24 cellular contexts compared by ENCODE assay signal in genomic region chr4:16952462-16952871, GRCh38. TPM values are rescaled to one million over a fixed set of nuclear protein-coding genes. Genes with fewer than 3 reads are reported as not detected.
DNase-seq lines count a peak whose midpoint lies in the region; FAIRE-seq and TF ChIP-seq lines count a peak whose summit lies in the region.
"Had no signal": no experiment of that assay in that cellular context is flagged by ENCODE, and none has a peak within 500 bp of the region (broad histone marks: within the 10 kb centered on the region; RNA-seq: fewer than 3 reads in every experiment).

No MANE protein-coding gene starts in this region.

- H3K4me3 ChIP-seq in BE2C (ENCODE audit: low read depth, low read length) = peak overlapping the region; percentile 24; the same call in 1 of the 2 replicates
- H3K4me3 ChIP-seq in SK-N-SH (ENCODE audit: low read depth in 2 of 2, low read length in 1 of 2) = peak overlapping the region in 1 of 2 experiments; percentile 33; a peak in 1 of 4 replicates
- peak overlapping the region in 3 of 4 experiments; percentile 6 to 42 (median 17) for H3K4me3 ChIP-seq in fibroblast of lung (replicated peaks in 1 of 4; ENCODE audit: control extremely low read depth in 1 of 4, insufficient read depth in 1 of 4, low read depth in 3 of 4, low read length in 4 of 4)
- no peak overlapping the region for H3K4me3 ChIP-seq in ovary
- H3K4me3 ChIP-seq: body of pancreas, K562, pancreas, PC-9 had no signal

- TF ChIP-seq CTCF in BE2C (IDR thresholded peaks at IDR 0.05; ENCODE audit: low read depth, low read length) (no peak), SK-N-SH (IDR thresholded peaks at IDR 0.05) (no peak), fibroblast of lung (conservative IDR thresholded peaks at IDR 0.05 in 1 of 2, IDR thresholded peaks at IDR 0.05 in 1 of 2; ENCODE audit: low read depth in 1 of 2, low read length in 2 of 2) (no peak), ovary (IDR thresholded peaks at IDR 0.05) (no peak)

- H3K79me2 ChIP-seq in SK-N-SH (ENCODE audit: insufficient read depth) = no peaks in the 10 kb centered on the region
- no peaks in the 10 kb centered on the region for H3K79me2 ChIP-seq in fibroblast of lung (ENCODE audit: control insufficient read depth, insufficient read depth, low read length)

- H3K4me2 ChIP-seq in SK-N-SH (peak overlapping the region; percentile 46; the same call in 1 of the 2 replicates), fibroblast of lung (ENCODE audit: extremely low read depth, insufficient read depth, low read length) (peak overlapping the region; percentile 28)
- H3K4me2 ChIP-seq: PC-9 had no signal

- H3K27ac ChIP-seq in SK-N-SH (ENCODE audit: low read depth in 2 of 2, low read length in 1 of 2) (peak overlapping the region in 1 of 2 experiments; percentile 44; a peak in 2 of 4 replicates), fibroblast of lung (ENCODE audit: insufficient read depth, low read length) (no peak overlapping the region), ovary (no peak overlapping the region)
- H3K27ac ChIP-seq: body of pancreas, HL-60, pancreas, PC-9 had no signal

- CTCF ChIA-PET in SK-N-SH (lab: Yijun Ruan, JAX) = interaction anchor here (1.3 kb wide), 1 partner anchor 12 kb away, joined by 4 read pairs; no protein-coding TSS in a partner anchor

- H3K9ac ChIP-seq in SK-N-SH (no peak overlapping the region), fibroblast of lung (ENCODE audit: insufficient read depth, low read length) (no peak overlapping the region)

- no peak for FAIRE-seq in urothelium cell line (lab: Jason Lieb, UNC)
- FAIRE-seq: K562, pancreas had no signal

- H4K20me1 ChIP-seq in SK-N-SH (ENCODE audit: insufficient read depth) (no peaks in the 10 kb centered on the region), fibroblast of lung (ENCODE audit: control insufficient read depth, extremely low read depth, insufficient read depth, low read length) (no peaks in the 10 kb centered on the region)

- TF ChIP-seq EP300 in SK-N-SH (IDR thresholded peaks at IDR 0.05; ENCODE audit: borderline replicate concordance in 1 of 2, low read depth in 1 of 2, low read length in 1 of 2) (peak in 1 of 2 experiments; percentile 33; a peak in 1 of 4 replicates), ovary (IDR thresholded peaks at IDR 0.05) (no peak)

- H3K4me1 ChIP-seq in BE2C (no peaks in the 10 kb centered on the region; the same call in 1 of the 2 replicates), SK-N-SH (ENCODE audit: control insufficient read depth in 1 of 2, insufficient read depth in 2 of 2, low read depth in 1 of 2, low read length in 1 of 2) (peaks cover 3% of the 10 kb centered on the region in 2 experiments; a peak in 2 of 4 replicates), fibroblast of lung (ENCODE audit: control insufficient read depth, extremely low read depth, insufficient read depth, low read length) (no peaks in the 10 kb centered on the region), ovary (ENCODE audit: insufficient read depth) (no peaks in the 10 kb centered on the region)
- H3K4me1 ChIP-seq: body of pancreas, pancreas had no signal

- H3K27me3 ChIP-seq in BE2C (no peaks in the 10 kb centered on the region), SK-N-SH (ENCODE audit: insufficient read depth) (no peaks in the 10 kb centered on the region), fibroblast of lung (ENCODE audit: control insufficient read depth, insufficient read depth, low read length) (no peaks in the 10 kb centered on the region), ovary (no peaks in the 10 kb centered on the region)
- H3K27me3 ChIP-seq: body of pancreas, pancreas had no signal

- POLR2A ChIA-PET in SK-N-SH (lab: Yijun Ruan, JAX) = no interaction called here

- WGBS in SK-N-SH (ENCODE audit: low lambda C conversion rate) = 22% methylated on average over 8 of the region's 8 CpGs
- 15 to 20% (median 18%) methylated on average over 8 of the region's 8 CpGs for WGBS in ovary, 3 donors

- TF ChIP-seq POLR2A in ovary (IDR thresholded peaks at IDR 0.05) = no peak

- DNase-seq in BE2C = no peak
- DNase-seq in SK-N-SH = peak; percentile 30
- peak; percentile 18 to 55 for DNase-seq in fibroblast of lung (ENCODE audit: low read depth in 2 of 2)
- DNase-seq in retina = peak; percentile 26
- DNase-seq in cerebellum (ENCODE audit: low spot score) = no peak
- DNase-seq in urothelium cell line (ENCODE audit: low spot score) = no peak
- DNase-seq in NCI-H524 treated with DMSO at 0.1 percent for 48 hours (lab: John Stamatoyannopoulos, UW) = no peak
- DNase-seq in ovary = no peak
- DNase-seq: activated CD4-positive, alpha-beta T cell treated with anti-CD3 and anti-CD28 coated beads, Interleukin-2, amount 50 U/mL, for 4 hours; activated T-cell treated with anti-CD3 and anti-CD28 coated beads, Interleukin-2, amount 50 U/mL, for 24 hours; body of pancreas; C1 segment of cervical spinal cord; DMS 273 treated with DMSO at 0.1 percent for 48 hours; H7; left colon; NCI-H1092; NCI-H2081 treated with DMSO at 0.1 percent for 48 hours; NCI-H526 treated with DMSO at 0.1 percent for 48 hours; pancreas; PC-9; stimulated activated CD4-positive, alpha-beta T cell treated with anti-CD3 and anti-CD28 coated beads, Interleukin-4, amount 100 ng/mL, for 24 hours; substantia nigra had no signal

- no peaks in the 10 kb centered on the region for H3K9me3 ChIP-seq in BE2C
- no peaks in the 10 kb centered on the region for H3K9me3 ChIP-seq in SK-N-SH
- H3K9me3 ChIP-seq in fibroblast of lung (ENCODE audit: control insufficient read depth, insufficient read depth, low read depth, low read length) = no peaks in the 10 kb centered on the region
- H3K9me3 ChIP-seq in ovary = peaks cover 0 to 3% of the 10 kb centered on the region in 2 donors
- H3K9me3 ChIP-seq: pancreas had no signal

- H3F3A ChIP-seq in SK-N-SH (replicated peaks; ENCODE audit: insufficient read depth) = peaks cover 3% of the 10 kb centered on the region

- intact Hi-C loops in ovary (cut with DNase I) = no loop called here

- H2AFZ ChIP-seq in SK-N-SH (ENCODE audit: low read depth) (peak overlapping the region; percentile 63; the same call in 1 of the 2 replicates), fibroblast of lung (ENCODE audit: low read length) (peak overlapping the region; percentile 86)
- H2AFZ ChIP-seq: PC-9 had no signal

- H3K36me3 ChIP-seq in BE2C (no peaks in the 10 kb centered on the region), SK-N-SH (replicated peaks in 1 of 2; ENCODE audit: control insufficient read depth in 1 of 2, insufficient read depth in 2 of 2, low read length in 1 of 2) (no peaks in the 10 kb centered on the region), fibroblast of lung (ENCODE audit: control insufficient read depth, insufficient read depth, low read length) (no peaks in the 10 kb centered on the region), ovary (no peaks in the 10 kb centered on the region)
- H3K36me3 ChIP-seq: pancreas had no signal

- no peak for TF ChIP-seq RAD21 in SK-N-SH (IDR thresholded peaks at IDR 0.05; ENCODE audit: low read length)

- H3K9me2 ChIP-seq in SK-N-SH = no peaks in the 10 kb centered on the region

TF ChIP-seq in SK-N-SH, 30 proteins besides CTCF, POLR2A, EP300 and RAD21 (continues in another document):
- no peak for TF ChIP-seq RXRA (IDR thresholded peaks at IDR 0.05; ENCODE audit: borderline replicate concordance, low read depth)
- no peak for TF ChIP-seq SIN3A (IDR thresholded peaks at IDR 0.05; ENCODE audit: borderline replicate concordance, low read depth, low read length)
- peak; percentile 58 for TF ChIP-seq TCF12 (IDR thresholded peaks at IDR 0.05)
- no peak for TF ChIP-seq NFIC (IDR thresholded peaks at IDR 0.05; ENCODE audit: borderline replicate concordance)
- TF ChIP-seq FOSL2 (IDR thresholded peaks at IDR 0.05; ENCODE audit: borderline replicate concordance, low read depth) = no peak
- peak; percentile 16; the same call in 1 of the 2 replicates for TF ChIP-seq JUND (IDR thresholded peaks at IDR 0.05)
- TF ChIP-seq MAX (IDR thresholded peaks at IDR 0.05; ENCODE audit: low read depth) = no peak
- no peak for TF ChIP-seq MXI1 (IDR thresholded peaks at IDR 0.05; ENCODE audit: low read depth, low read length)
- TF ChIP-seq MEF2A (IDR thresholded peaks at IDR 0.05; ENCODE audit: borderline replicate concordance, low read depth) = no peak
- no peak for TF ChIP-seq GABPA (IDR thresholded peaks at IDR 0.05; ENCODE audit: low read depth)
- no peak for TF ChIP-seq TAF1 (IDR thresholded peaks at IDR 0.05; ENCODE audit: borderline replicate concordance, low read depth, low read length)
- no peak for TF ChIP-seq YY1 (IDR thresholded peaks at IDR 0.05; ENCODE audit: low read depth)

RNA-seq across cellular contexts. Expression of gene LDB2, which starts 54.0 kb away (rescaled TPM):
- 34.9 TPM for polyA plus RNA-seq in BE2C (2012; ENCODE audit: insufficient read depth, insufficient read length, low read depth)
- polyA plus RNA-seq in SK-N-SH (2012; rRNA removed) = 11.0 and 18.5 TPM in 2 replicates
- polyA plus RNA-seq in SK-N-SH (2012; cell fraction: cytosol; rRNA removed) = 9.3 and 12.4 TPM in 2 replicates
- polyA plus RNA-seq in SK-N-SH (2012; cell fraction: nucleus; rRNA removed) = 9.8 and 14.2 TPM in 2 replicates
- total RNA-seq in fibroblast of lung = 40.6 and 78.3 TPM in 2 replicates
- polyA plus RNA-seq in fibroblast of lung = 41.6 and 65.2 TPM in 2 replicates
- 17.2 and 22.2 TPM in 2 replicates for polyA plus RNA-seq in fibroblast of lung (2012)
- polyA minus RNA-seq in fibroblast of lung (ENCODE audit: low replicate concordance) = 156 and 160 TPM in 2 replicates
- total RNA-seq in cerebellum = 34.9 TPM
- 10 to 100 TPM; 17.0 to 69.2 (median 24.1) TPM for total RNA-seq in ovary
- polyA plus RNA-seq in ovary = 10 to 100 TPM; 40.9 to 89.1 TPM
- total RNA-seq: PC-9 had no signal

Comparison
In these comparisons a context has a peak if more than half of its experiments do, and no peak if none do; other contexts are left out.
1. DNase-seq: peak in SK-N-SH (single experiment), fibroblast of lung (2 of 2) and retina (single experiment); none in BE2C (single experiment), cerebellum (single experiment), urothelium cell line (single experiment), NCI-H524 treated with DMSO at 0.1 percent for 48 hours (single experiment) and ovary (0 of 5).